ENCODE assay signal across 1 cellular context in the genomic region with DNA sequence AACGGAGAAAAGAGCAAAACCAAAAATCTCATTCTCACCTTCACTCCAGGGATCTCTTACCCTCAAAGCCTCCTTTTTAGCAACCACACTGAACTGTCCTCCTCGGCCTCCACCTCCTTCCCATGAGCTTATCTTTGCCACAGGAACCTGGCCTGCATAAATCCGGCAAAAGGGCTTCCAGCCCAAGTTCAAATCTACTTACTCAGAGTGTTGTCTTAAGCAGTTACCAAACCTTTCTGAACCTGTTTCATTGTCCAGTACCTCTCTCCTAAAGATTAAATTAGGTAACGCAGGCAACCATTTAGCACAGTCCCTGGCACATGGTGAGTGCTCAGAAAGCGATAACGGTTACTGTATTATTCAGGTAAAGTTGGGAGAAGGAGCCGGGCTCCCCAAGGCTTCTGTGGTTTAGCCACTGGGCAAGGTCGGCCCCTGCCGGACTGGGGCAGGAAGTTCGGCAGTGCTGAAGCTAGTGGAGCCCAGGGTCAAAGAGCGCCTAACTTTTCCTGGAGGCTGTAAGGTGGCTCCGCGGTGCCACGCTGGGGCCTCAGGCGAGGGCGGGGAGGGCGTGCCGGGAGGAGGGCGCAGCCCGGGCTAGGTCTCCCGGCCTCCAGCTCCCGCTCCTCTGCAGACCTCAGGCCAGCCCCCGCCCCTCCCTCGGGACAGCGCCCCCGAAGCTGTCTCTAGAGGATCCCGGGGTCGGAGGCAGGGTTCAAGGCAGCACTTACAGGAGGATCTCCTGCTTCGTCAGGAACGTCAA.
A peak's percentile ranks its signal among the peaks of the same experiment; 100 is the strongest.
TF ChIP-seq lines count a peak whose summit lies in the region.

No MANE protein-coding gene starts in this region.

TF ChIP-seq in HepG2, 621 proteins besides CTCF, POLR2A, EP300 and RAD21 (continued from another document and continues in another):
- TF ChIP-seq, protein P1, sequence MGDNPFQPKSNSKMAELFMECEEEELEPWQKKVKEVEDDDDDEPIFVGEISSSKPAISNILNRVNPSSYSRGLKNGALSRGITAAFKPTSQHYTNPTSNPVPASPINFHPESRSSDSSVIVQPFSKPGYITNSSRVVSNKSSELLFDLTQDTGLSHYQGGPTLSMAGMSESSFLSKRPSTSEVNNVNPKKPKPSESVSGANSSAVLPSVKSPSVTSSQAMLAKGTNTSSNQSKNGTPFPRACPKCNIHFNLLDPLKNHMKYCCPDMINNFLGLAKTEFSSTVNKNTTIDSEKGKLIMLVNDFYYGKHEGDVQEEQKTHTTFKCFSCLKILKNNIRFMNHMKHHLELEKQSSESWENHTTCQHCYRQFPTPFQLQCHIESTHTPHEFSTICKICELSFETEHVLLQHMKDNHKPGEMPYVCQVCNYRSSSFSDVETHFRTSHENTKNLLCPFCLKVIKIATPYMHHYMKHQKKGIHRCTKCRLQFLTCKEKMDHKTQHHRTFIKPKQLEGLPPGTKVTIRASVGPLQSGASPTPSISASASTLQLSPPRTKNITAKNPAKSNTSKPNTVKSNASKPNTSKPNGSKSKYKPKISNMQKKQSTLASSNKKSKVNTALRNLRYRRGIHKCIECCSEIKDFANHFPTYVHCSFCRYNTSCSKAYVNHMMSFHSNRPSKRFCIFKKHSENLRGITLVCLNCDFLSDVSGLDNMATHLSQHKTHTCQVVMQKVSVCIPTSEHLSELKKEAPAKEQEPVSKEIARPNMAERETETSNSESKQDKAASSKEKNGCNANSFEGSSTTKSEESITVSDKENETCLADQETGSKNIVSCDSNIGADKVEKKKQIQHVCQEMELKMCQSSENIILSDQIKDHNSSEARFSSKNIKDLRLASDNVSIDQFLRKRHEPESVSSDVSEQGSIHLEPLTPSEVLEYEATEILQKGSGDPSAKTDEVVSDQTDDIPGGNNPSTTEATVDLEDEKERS (CRISPR knock-in tag; IDR thresholded peaks at IDR 0.05), result peak; percentile 69; the same call in 1 of the 2 replicates
- TF ChIP-seq RFXAP (CRISPR knock-in tag; IDR thresholded peaks at IDR 0.05; ENCODE audit: borderline replicate concordance) (no peak), ZNF329 (CRISPR knock-in tag; IDR thresholded peaks at IDR 0.05; ENCODE audit: low read depth) (no peak), SP4 (CRISPR knock-in tag; IDR thresholded peaks at IDR 0.05) (no peak), MAFF (IDR thresholded peaks at IDR 0.05; ENCODE audit: low read depth, low read length) (no peak), GTF2F1 (IDR thresholded peaks at IDR 0.05; ENCODE audit: low read length) (no peak), ZNF230 (CRISPR knock-in tag; IDR thresholded peaks at IDR 0.05) (peak; percentile 97), ZFP36L1 (CRISPR knock-in tag; IDR thresholded peaks at IDR 0.05) (no peak), MZF1 (CRISPR knock-in tag; IDR thresholded peaks at IDR 0.05; ENCODE audit: borderline replicate concordance) (no peak), POLR2AphosphoS2 (IDR thresholded peaks at IDR 0.05; ENCODE audit: low read depth, low read length) (no peak), FOXA3 (CRISPR knock-in tag; IDR thresholded peaks at IDR 0.05) (peak; percentile 15; the same call in 1 of the 2 replicates), ZNF274 (CRISPR knock-in tag; IDR thresholded peaks at IDR 0.05) (peak; percentile 71; the same call in 1 of the 2 replicates), GFI1 (CRISPR knock-in tag; IDR thresholded peaks at IDR 0.05; ENCODE audit: borderline replicate concordance) (peak; percentile 22; the same call in 1 of the 2 replicates), ZNF564 (CRISPR knock-in tag; IDR thresholded peaks at IDR 0.05) (peak; percentile 75; the same call in 1 of the 2 replicates), KLF11 (CRISPR knock-in tag; IDR thresholded peaks at IDR 0.05) (no peak), ZNF343 (CRISPR knock-in tag; IDR thresholded peaks at IDR 0.05) (peak; percentile 23; the same call in 1 of the 2 replicates), ZSCAN22 (CRISPR knock-in tag; IDR thresholded peaks at IDR 0.05) (no peak), ARNTL (CRISPR knock-in tag; IDR thresholded peaks at IDR 0.05) (no peak; the same call in 1 of the 2 replicates), NCOA2 (CRISPR knock-in tag; IDR thresholded peaks at IDR 0.05) (no peak), MTA3 (CRISPR knock-in tag; IDR thresholded peaks at IDR 0.05) (no peak), CCAR2 (optimal IDR thresholded peaks at IDR 0.05; ENCODE audit: low read depth, low read length) (no peak), ZMYM4 (CRISPR knock-in tag; IDR thresholded peaks at IDR 0.05) (peak; percentile 19; the same call in 1 of the 2 replicates), CEBPB (IDR thresholded peaks at IDR 0.05; ENCODE audit: borderline replicate concordance, low read depth, low read length) (no peak), FOXK1 (CRISPR knock-in tag; IDR thresholded peaks at IDR 0.05; ENCODE audit: borderline replicate concordance, low read depth) (no peak), ZNF264 (CRISPR knock-in tag; IDR thresholded peaks at IDR 0.05) (no peak)
- TF ChIP-seq, protein P2, sequence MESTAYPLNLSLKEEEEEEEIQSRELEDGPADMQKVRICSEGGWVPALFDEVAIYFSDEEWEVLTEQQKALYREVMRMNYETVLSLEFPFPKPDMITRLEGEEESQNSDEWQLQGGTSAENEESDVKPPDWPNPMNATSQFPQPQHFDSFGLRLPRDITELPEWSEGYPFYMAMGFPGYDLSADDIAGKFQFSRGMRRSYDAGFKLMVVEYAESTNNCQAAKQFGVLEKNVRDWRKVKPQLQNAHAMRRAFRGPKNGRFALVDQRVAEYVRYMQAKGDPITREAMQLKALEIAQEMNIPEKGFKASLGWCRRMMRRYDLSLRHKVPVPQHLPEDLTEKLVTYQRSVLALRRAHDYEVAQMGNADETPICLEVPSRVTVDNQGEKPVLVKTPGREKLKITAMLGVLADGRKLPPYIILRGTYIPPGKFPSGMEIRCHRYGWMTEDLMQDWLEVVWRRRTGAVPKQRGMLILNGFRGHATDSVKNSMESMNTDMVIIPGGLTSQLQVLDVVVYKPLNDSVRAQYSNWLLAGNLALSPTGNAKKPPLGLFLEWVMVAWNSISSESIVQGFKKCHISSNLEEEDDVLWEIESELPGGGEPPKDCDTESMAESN (CRISPR knock-in tag; conservative IDR thresholded peaks at IDR 0.05), result no peak
- TF ChIP-seq, protein P3, sequence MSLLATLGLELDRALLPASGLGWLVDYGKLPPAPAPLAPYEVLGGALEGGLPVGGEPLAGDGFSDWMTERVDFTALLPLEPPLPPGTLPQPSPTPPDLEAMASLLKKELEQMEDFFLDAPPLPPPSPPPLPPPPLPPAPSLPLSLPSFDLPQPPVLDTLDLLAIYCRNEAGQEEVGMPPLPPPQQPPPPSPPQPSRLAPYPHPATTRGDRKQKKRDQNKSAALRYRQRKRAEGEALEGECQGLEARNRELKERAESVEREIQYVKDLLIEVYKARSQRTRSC (CRISPR knock-in tag; IDR thresholded peaks at IDR 0.05; ENCODE audit: low read depth), result no peak
- TF ChIP-seq, protein P4, sequence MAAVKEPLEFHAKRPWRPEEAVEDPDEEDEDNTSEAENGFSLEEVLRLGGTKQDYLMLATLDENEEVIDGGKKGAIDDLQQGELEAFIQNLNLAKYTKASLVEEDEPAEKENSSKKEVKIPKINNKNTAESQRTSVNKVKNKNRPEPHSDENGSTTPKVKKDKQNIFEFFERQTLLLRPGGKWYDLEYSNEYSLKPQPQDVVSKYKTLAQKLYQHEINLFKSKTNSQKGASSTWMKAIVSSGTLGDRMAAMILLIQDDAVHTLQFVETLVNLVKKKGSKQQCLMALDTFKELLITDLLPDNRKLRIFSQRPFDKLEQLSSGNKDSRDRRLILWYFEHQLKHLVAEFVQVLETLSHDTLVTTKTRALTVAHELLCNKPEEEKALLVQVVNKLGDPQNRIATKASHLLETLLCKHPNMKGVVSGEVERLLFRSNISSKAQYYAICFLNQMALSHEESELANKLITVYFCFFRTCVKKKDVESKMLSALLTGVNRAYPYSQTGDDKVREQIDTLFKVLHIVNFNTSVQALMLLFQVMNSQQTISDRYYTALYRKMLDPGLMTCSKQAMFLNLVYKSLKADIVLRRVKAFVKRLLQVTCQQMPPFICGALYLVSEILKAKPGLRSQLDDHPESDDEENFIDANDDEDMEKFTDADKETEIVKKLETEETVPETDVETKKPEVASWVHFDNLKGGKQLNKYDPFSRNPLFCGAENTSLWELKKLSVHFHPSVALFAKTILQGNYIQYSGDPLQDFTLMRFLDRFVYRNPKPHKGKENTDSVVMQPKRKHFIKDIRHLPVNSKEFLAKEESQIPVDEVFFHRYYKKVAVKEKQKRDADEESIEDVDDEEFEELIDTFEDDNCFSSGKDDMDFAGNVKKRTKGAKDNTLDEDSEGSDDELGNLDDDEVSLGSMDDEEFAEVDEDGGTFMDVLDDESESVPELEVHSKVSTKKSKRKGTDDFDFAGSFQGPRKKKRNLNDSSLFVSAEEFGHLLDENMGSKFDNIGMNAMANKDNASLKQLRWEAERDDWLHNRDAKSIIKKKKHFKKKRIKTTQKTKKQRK (IDR thresholded peaks at IDR 0.05; ENCODE audit: low read length), result no peak
- TF ChIP-seq, protein P5, sequence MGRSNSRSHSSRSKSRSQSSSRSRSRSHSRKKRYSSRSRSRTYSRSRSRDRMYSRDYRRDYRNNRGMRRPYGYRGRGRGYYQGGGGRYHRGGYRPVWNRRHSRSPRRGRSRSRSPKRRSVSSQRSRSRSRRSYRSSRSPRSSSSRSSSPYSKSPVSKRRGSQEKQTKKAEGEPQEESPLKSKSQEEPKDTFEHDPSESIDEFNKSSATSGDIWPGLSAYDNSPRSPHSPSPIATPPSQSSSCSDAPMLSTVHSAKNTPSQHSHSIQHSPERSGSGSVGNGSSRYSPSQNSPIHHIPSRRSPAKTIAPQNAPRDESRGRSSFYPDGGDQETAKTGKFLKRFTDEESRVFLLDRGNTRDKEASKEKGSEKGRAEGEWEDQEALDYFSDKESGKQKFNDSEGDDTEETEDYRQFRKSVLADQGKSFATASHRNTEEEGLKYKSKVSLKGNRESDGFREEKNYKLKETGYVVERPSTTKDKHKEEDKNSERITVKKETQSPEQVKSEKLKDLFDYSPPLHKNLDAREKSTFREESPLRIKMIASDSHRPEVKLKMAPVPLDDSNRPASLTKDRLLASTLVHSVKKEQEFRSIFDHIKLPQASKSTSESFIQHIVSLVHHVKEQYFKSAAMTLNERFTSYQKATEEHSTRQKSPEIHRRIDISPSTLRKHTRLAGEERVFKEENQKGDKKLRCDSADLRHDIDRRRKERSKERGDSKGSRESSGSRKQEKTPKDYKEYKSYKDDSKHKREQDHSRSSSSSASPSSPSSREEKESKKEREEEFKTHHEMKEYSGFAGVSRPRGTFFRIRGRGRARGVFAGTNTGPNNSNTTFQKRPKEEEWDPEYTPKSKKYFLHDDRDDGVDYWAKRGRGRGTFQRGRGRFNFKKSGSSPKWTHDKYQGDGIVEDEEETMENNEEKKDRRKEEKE (IDR thresholded peaks at IDR 0.05), result no peak
- TF ChIP-seq, protein P6, sequence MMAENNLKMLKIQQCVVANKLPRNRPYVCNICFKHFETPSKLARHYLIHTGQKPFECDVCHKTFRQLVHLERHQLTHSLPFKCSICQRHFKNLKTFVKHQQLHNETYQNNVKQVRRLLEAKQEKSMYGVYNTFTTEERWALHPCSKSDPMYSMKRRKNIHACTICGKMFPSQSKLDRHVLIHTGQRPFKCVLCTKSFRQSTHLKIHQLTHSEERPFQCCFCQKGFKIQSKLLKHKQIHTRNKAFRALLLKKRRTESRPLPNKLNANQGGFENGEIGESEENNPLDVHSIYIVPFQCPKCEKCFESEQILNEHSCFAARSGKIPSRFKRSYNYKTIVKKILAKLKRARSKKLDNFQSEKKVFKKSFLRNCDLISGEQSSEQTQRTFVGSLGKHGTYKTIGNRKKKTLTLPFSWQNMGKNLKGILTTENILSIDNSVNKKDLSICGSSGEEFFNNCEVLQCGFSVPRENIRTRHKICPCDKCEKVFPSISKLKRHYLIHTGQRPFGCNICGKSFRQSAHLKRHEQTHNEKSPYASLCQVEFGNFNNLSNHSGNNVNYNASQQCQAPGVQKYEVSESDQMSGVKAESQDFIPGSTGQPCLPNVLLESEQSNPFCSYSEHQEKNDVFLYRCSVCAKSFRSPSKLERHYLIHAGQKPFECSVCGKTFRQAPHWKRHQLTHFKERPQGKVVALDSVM (CRISPR knock-in tag; IDR thresholded peaks at IDR 0.05), result peak; percentile 48; the same call in 1 of the 2 replicates
- TF ChIP-seq, protein P7, sequence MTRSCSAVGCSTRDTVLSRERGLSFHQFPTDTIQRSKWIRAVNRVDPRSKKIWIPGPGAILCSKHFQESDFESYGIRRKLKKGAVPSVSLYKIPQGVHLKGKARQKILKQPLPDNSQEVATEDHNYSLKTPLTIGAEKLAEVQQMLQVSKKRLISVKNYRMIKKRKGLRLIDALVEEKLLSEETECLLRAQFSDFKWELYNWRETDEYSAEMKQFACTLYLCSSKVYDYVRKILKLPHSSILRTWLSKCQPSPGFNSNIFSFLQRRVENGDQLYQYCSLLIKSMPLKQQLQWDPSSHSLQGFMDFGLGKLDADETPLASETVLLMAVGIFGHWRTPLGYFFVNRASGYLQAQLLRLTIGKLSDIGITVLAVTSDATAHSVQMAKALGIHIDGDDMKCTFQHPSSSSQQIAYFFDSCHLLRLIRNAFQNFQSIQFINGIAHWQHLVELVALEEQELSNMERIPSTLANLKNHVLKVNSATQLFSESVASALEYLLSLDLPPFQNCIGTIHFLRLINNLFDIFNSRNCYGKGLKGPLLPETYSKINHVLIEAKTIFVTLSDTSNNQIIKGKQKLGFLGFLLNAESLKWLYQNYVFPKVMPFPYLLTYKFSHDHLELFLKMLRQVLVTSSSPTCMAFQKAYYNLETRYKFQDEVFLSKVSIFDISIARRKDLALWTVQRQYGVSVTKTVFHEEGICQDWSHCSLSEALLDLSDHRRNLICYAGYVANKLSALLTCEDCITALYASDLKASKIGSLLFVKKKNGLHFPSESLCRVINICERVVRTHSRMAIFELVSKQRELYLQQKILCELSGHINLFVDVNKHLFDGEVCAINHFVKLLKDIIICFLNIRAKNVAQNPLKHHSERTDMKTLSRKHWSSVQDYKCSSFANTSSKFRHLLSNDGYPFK (CRISPR knock-in tag; IDR thresholded peaks at IDR 0.05; ENCODE audit: borderline replicate concordance), result peak; percentile 84; the same call in 1 of the 2 replicates
- TF ChIP-seq, protein P8, sequence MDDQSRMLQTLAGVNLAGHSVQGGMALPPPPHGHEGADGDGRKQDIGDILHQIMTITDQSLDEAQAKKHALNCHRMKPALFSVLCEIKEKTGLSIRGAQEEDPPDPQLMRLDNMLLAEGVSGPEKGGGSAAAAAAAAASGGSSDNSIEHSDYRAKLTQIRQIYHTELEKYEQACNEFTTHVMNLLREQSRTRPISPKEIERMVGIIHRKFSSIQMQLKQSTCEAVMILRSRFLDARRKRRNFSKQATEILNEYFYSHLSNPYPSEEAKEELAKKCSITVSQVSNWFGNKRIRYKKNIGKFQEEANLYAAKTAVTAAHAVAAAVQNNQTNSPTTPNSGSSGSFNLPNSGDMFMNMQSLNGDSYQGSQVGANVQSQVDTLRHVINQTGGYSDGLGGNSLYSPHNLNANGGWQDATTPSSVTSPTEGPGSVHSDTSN (CRISPR knock-in tag; IDR thresholded peaks at IDR 0.05; ENCODE audit: borderline replicate concordance), result no peak
